ENCODE assay signal across 19 cellular contexts in genomic region chr7:80387634-80388033, GRCh38.
DNase-seq lines count a peak whose midpoint lies in the region; ATAC-seq and TF ChIP-seq lines count a peak whose summit lies in the region.
"Had no signal": no experiment of that assay in that cellular context is flagged by ENCODE, and none has a peak within 500 bp of the region (broad histone marks: within the 10 kb centered on the region; RNA-seq: fewer than 3 reads in every experiment).

No MANE protein-coding gene starts in this region.

- H3K79me2 ChIP-seq in HCT116 (ENCODE audit: insufficient read depth, low read length) (no peaks in the 10 kb centered on the region), neural progenitor cell (ENCODE audit: low read depth) (no peaks in the 10 kb centered on the region)

- H3K4me3 Mint-ChIP-seq in neural progenitor cell: no peak overlapping the region
- H3K4me3 Mint-ChIP-seq: activated CD4-positive, alpha-beta memory T cell treated with anti-CD3 and anti-CD28 coated beads for 36 hours; activated naive CD8-positive, alpha-beta T cell treated with anti-CD3 and anti-CD28 coated beads, Interleukin-2, amount 10 ng/mL, durations not matched to agents 7 days and 5 days; activated T-cell treated with anti-CD3 and anti-CD28 coated beads, Interleukin-2, amount 50 U/mL, for 4 hours; naive thymus-derived CD8-positive, alpha-beta T cell had no signal

- H3K36me3 Mint-ChIP-seq in neural progenitor cell: no peaks in the 10 kb centered on the region
- H3K36me3 Mint-ChIP-seq: activated CD4-positive, alpha-beta memory T cell treated with anti-CD3 and anti-CD28 coated beads for 36 hours; activated naive CD8-positive, alpha-beta T cell treated with anti-CD3 and anti-CD28 coated beads, Interleukin-2, amount 10 ng/mL, durations not matched to agents 7 days and 5 days; naive thymus-derived CD8-positive, alpha-beta T cell had no signal

- H3K36me3 ChIP-seq in BE2C: no peaks in the 10 kb centered on the region
- H3K36me3 ChIP-seq in HCT116 (ENCODE audit: control insufficient read depth in 1 of 2, insufficient read depth in 2 of 2, low read length in 2 of 2): no peaks in the 10 kb centered on the region
- H3K36me3 ChIP-seq in adipocyte (ENCODE audit: control insufficient read depth, insufficient read depth, low read length, severe bottlenecking): no peaks in the 10 kb centered on the region
- H3K36me3 ChIP-seq in right lobe of liver: no peaks in the 10 kb centered on the region
- H3K36me3 ChIP-seq in neural progenitor cell: no peaks in the 10 kb centered on the region
- H3K36me3 ChIP-seq: breast epithelium, left lung, Peyer's patch had no signal

- no TSS peak for BruUV-seq in HCT116 (replicated peaks; lab: Mats Ljungman, UMichigan)

- H3F3A ChIP-seq in neural progenitor cell (ENCODE audit: low read depth): no peaks in the 10 kb centered on the region

- peaks cover 17% of the 10 kb centered on the region for H3K4me1 ChIP-seq in BE2C
- peaks cover 0 to 12% of the 10 kb centered on the region in 2 experiments; a peak in 2 of 4 replicates for H3K4me1 ChIP-seq in HCT116 (ENCODE audit: control insufficient read depth in 1 of 2, insufficient read depth in 2 of 2, low read length in 2 of 2)
- peaks cover 14% of the 10 kb centered on the region for H3K4me1 ChIP-seq in adipocyte (ENCODE audit: control insufficient read depth, insufficient read depth, low read length)
- peaks cover 0 to 20% (median 10%) of the 10 kb centered on the region in 4 donors for H3K4me1 ChIP-seq in right lobe of liver
- H3K4me1 ChIP-seq in neural progenitor cell: no peaks in the 10 kb centered on the region
- H3K4me1 ChIP-seq: breast epithelium, left lung had no signal

- DNase-seq in BE2C (peak; percentile 78), HCT116 (ENCODE audit: low read depth, low spot score) (no peak), adipocyte (ENCODE audit: low read depth) (peak; percentile 84), right lobe of liver (no peak), NCI-H187 treated with DMSO at 0.1 percent for 48 hours (lab: John Stamatoyannopoulos, UW) (no peak), neural progenitor cell (ENCODE audit: low spot score) (no peak), amniotic stem cell (lab: John Stamatoyannopoulos, UW) (no peak)
- DNase-seq: activated CD4-positive, alpha-beta memory T cell treated with anti-CD3 and anti-CD28 coated beads for 36 hours; activated naive CD8-positive, alpha-beta T cell treated with anti-CD3 and anti-CD28 coated beads, Interleukin-2, amount 10 ng/mL, durations not matched to agents 7 days and 5 days; activated T-cell treated with anti-CD3 and anti-CD28 coated beads, Interleukin-2, amount 50 U/mL, for 4 hours; COR-L47; Karpas-422; left lung; naive thymus-derived CD8-positive, alpha-beta T cell; NCI-H187; Peyer's patch; stimulated activated CD4-positive, alpha-beta T cell treated with anti-CD3 and anti-CD28 coated beads, Interleukin-15, amount 100 ng/mL, for 24 hours had no signal

- H3K9me2 ChIP-seq in HCT116 (ENCODE audit: insufficient read depth): no peaks in the 10 kb centered on the region

- POLR2A ChIA-PET in HCT116 (lab: Charles Lee): no interaction called here

- H3K9me3 Mint-ChIP-seq in neural progenitor cell: peaks cover 2% of the 10 kb centered on the region
- H3K9me3 Mint-ChIP-seq: activated naive CD8-positive, alpha-beta T cell treated with anti-CD3 and anti-CD28 coated beads, Interleukin-2, amount 10 ng/mL, durations not matched to agents 7 days and 5 days; activated T-cell treated with anti-CD3 and anti-CD28 coated beads, Interleukin-2, amount 50 U/mL, for 4 hours; naive thymus-derived CD8-positive, alpha-beta T cell had no signal

- H3K27ac Mint-ChIP-seq in neural progenitor cell: no peak overlapping the region
- H3K27ac Mint-ChIP-seq: activated CD4-positive, alpha-beta memory T cell treated with anti-CD3 and anti-CD28 coated beads for 36 hours; activated naive CD8-positive, alpha-beta T cell treated with anti-CD3 and anti-CD28 coated beads, Interleukin-2, amount 10 ng/mL, durations not matched to agents 7 days and 5 days had no signal

- 21% methylated on average over 4 of the region's 4 CpGs for WGBS in right lobe of liver (ENCODE audit: insufficient coverage, low coverage, low lambda C conversion rate, missing lambda C conversion rate)

- H4K20me1 ChIP-seq in HCT116 (ENCODE audit: insufficient read depth): no peaks in the 10 kb centered on the region
- no peaks in the 10 kb centered on the region for H4K20me1 ChIP-seq in neural progenitor cell (ENCODE audit: low read depth)

- H3K27me3 ChIP-seq in BE2C: no peaks in the 10 kb centered on the region
- no peaks in the 10 kb centered on the region for H3K27me3 ChIP-seq in HCT116 (ENCODE audit: insufficient read depth, low read length)
- H3K27me3 ChIP-seq in adipocyte (replicated peaks; ENCODE audit: control insufficient read depth, insufficient read depth, low read length): no peaks in the 10 kb centered on the region
- H3K27me3 ChIP-seq in right lobe of liver: no peaks in the 10 kb centered on the region
- no peaks in the 10 kb centered on the region for H3K27me3 ChIP-seq in neural progenitor cell
- H3K27me3 ChIP-seq: breast epithelium, left lung, Peyer's patch had no signal

- RAD21 ChIA-PET in HCT116 (lab: Charles Lee; ENCODE audit: low non-redundant PET in 1 of 2, low total read pairs in 2 of 2, uncharacterized antibody in 2 of 2, unreplicated experiment in 2 of 2): no interaction called here

- H3K4me2 ChIP-seq in HCT116 (ENCODE audit: low read length) (no peak overlapping the region), neural progenitor cell (no peak overlapping the region)

- TF ChIP-seq CTCF in BE2C (IDR thresholded peaks at IDR 0.05; ENCODE audit: low read depth, low read length) (no peak), HCT116 (IDR thresholded peaks at IDR 0.05 in 2 of 3, conservative IDR thresholded peaks at IDR 0.05 in 1 of 3; ENCODE audit: borderline replicate concordance in 1 of 3, insufficient read depth in 1 of 3, low read depth in 2 of 3, low read length in 2 of 3) (no peak), right lobe of liver (IDR thresholded peaks at IDR 0.05) (no peak), neural progenitor cell (IDR thresholded peaks at IDR 0.05) (no peak)

- H3K9me3 ChIP-seq in BE2C: no peaks in the 10 kb centered on the region
- no peaks in the 10 kb centered on the region for H3K9me3 ChIP-seq in HCT116 (ENCODE audit: control insufficient read depth in 1 of 2, insufficient read depth in 1 of 2, low read depth in 1 of 2, low read length in 2 of 2)
- no peaks in the 10 kb centered on the region for H3K9me3 ChIP-seq in adipocyte (ENCODE audit: control insufficient read depth, low read length)
- H3K9me3 ChIP-seq in right lobe of liver: no peaks in the 10 kb centered on the region
- no peaks in the 10 kb centered on the region for H3K9me3 ChIP-seq in neural progenitor cell (ENCODE audit: low read depth)
- H3K9me3 ChIP-seq: breast epithelium, left lung, Peyer's patch had no signal

- TF ChIP-seq POLR2A in HCT116 (IDR thresholded peaks at IDR 0.05; ENCODE audit: borderline replicate concordance, extremely low read depth, insufficient read depth, insufficient read length) (no peak), right lobe of liver (IDR thresholded peaks at IDR 0.05) (no peak)

- H3K4me1 Mint-ChIP-seq in neural progenitor cell: peaks cover 6% of the 10 kb centered on the region
- H3K4me1 Mint-ChIP-seq: activated naive CD8-positive, alpha-beta T cell treated with anti-CD3 and anti-CD28 coated beads, Interleukin-2, amount 10 ng/mL, durations not matched to agents 7 days and 5 days; naive thymus-derived CD8-positive, alpha-beta T cell had no signal

- ATAC-seq in HCT116 (no peak), right lobe of liver (peak; percentile 28 to 68 (median 58)), GM18867 (IDR thresholded peaks at IDR 0.05; ENCODE audit: unreplicated experiment) (no peak)
- ATAC-seq: activated T-cell treated with anti-CD3 and anti-CD28 coated beads, Interleukin-2, amount 50 U/mL, for 4 hours; left lung; naive thymus-derived CD8-positive, alpha-beta T cell had no signal

- TF ChIP-seq RAD21 in HCT116 (IDR thresholded peaks at IDR 0.05; ENCODE audit: low read depth): no peak

- no peak overlapping the region for H3K4me3 ChIP-seq in BE2C (ENCODE audit: low read depth, low read length)
- H3K4me3 ChIP-seq in HCT116 (replicated peaks in 1 of 2; ENCODE audit: low read depth in 1 of 2, low read length in 2 of 2): no peak overlapping the region
- no peak overlapping the region for H3K4me3 ChIP-seq in adipocyte (ENCODE audit: low read length)
- peak overlapping the region in 1 of 3 donors; percentile 6 for H3K4me3 ChIP-seq in right lobe of liver
- H3K4me3 ChIP-seq in neural progenitor cell: no peak overlapping the region
- H3K4me3 ChIP-seq: breast epithelium, left lung, Peyer's patch had no signal

- H3K9ac ChIP-seq in HCT116 (ENCODE audit: low read length) (no peak overlapping the region), adipocyte (ENCODE audit: low read length) (no peak overlapping the region), neural progenitor cell (no peak overlapping the region)

- H3K27me3 Mint-ChIP-seq in neural progenitor cell (ENCODE audit: insufficient read depth, low read depth): no peaks in the 10 kb centered on the region
- H3K27me3 Mint-ChIP-seq: activated CD4-positive, alpha-beta memory T cell treated with anti-CD3 and anti-CD28 coated beads for 36 hours; activated naive CD8-positive, alpha-beta T cell treated with anti-CD3 and anti-CD28 coated beads, Interleukin-2, amount 10 ng/mL, durations not matched to agents 7 days and 5 days had no signal

- CTCF ChIA-PET in HCT116 (lab: Charles Lee): no interaction called here

- H3K27ac ChIP-seq in HCT116 (ENCODE audit: low read depth, low read length) (no peak overlapping the region), right lobe of liver (peak overlapping the region in 2 of 3 donors; percentile 27 to 35), neural progenitor cell (no peak overlapping the region)
- H3K27ac ChIP-seq: breast epithelium, left lung, Peyer's patch had no signal

- H2AFZ ChIP-seq in HCT116 (ENCODE audit: low read depth, low read length, poor library complexity, severe bottlenecking) (peak overlapping the region; percentile 51), neural progenitor cell (replicated peaks) (no peak overlapping the region)

- intact Hi-C loops in HCT116 (cut with micrococcal nuclease): no loop called here
- intact Hi-C loops in right lobe of liver (cut with DNase I): loop anchor here in 1 of 2 donors (10.0 kb wide), 1 partner anchor 253 kb away; the partner anchor contains the start of gene GNAI1

TF ChIP-seq in HCT116, 20 proteins besides CTCF, POLR2A, EP300 and RAD21 (continues in another document):
- TF ChIP-seq POLR2AphosphoS5 (IDR thresholded peaks at IDR 0.05; ENCODE audit: low read depth, low read length) (no peak), ELF1 (IDR thresholded peaks at IDR 0.05; ENCODE audit: borderline replicate concordance, low read depth) (no peak)

Comparison
In these comparisons a context has a peak if more than half of its experiments do, and no peak if none do; other contexts are left out.
1. DNase-seq: peak in BE2C (single experiment) and adipocyte (single experiment); none in HCT116 (single experiment), right lobe of liver (0 of 3), NCI-H187 treated with DMSO at 0.1 percent for 48 hours (single experiment), neural progenitor cell (single experiment) and amniotic stem cell (single experiment).
2. ATAC-seq: peak in right lobe of liver (4 of 4); none in HCT116 (single experiment) and GM18867 (single experiment).
3. H3K27ac ChIP-seq: peak in right lobe of liver (2 of 3); none in HCT116 (single experiment) and neural progenitor cell (single experiment).